In the genomic region with DNA sequence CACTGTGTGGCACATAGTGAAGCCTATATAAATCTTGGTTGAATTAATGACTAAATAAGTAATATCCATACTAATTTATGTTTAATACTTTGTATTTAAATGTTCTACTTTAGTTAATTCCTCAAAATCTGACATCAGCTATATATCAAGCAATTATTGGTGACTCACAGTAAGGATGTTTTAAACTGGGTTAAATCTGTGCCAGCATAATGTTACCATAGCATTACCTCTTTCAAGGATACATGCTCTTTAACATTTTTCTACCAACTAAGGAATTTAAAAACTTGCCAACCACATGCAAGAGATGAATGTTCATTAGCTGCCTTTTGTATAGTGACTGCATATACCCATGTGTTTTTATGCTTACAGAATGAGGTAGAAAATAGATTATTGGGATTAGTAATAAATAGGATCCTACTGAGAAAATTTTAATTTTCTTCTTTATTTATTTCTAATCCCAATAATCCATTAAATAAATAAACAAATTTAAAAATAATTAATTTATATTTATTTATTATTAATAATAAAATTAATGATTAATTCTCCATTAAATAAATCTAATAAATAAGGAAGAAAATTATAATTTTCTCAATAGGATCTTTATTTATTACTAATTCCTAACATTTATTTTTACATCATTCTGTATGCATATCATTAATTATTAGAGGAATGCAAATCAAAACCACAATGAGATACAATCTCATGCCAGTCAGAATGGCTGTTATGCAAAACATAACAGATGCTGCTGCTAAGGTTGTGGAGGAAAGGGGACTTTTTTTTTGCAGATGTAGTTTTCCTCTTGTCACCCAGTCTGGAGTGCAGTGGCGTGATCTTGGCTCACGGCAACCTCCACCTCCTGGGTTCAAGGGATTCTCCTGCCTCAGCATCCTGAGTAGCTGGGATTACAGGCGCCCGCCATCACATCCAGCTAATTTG, we compare ENCODE assay signal across 1 cellular context.
TF ChIP-seq lines count a peak whose summit lies in the region.

No MANE protein-coding gene starts in this region.

TF ChIP-seq in SK-N-SH, 30 proteins besides CTCF, POLR2A, EP300 and RAD21 (continued from another document):
- TF ChIP-seq, protein P1, sequence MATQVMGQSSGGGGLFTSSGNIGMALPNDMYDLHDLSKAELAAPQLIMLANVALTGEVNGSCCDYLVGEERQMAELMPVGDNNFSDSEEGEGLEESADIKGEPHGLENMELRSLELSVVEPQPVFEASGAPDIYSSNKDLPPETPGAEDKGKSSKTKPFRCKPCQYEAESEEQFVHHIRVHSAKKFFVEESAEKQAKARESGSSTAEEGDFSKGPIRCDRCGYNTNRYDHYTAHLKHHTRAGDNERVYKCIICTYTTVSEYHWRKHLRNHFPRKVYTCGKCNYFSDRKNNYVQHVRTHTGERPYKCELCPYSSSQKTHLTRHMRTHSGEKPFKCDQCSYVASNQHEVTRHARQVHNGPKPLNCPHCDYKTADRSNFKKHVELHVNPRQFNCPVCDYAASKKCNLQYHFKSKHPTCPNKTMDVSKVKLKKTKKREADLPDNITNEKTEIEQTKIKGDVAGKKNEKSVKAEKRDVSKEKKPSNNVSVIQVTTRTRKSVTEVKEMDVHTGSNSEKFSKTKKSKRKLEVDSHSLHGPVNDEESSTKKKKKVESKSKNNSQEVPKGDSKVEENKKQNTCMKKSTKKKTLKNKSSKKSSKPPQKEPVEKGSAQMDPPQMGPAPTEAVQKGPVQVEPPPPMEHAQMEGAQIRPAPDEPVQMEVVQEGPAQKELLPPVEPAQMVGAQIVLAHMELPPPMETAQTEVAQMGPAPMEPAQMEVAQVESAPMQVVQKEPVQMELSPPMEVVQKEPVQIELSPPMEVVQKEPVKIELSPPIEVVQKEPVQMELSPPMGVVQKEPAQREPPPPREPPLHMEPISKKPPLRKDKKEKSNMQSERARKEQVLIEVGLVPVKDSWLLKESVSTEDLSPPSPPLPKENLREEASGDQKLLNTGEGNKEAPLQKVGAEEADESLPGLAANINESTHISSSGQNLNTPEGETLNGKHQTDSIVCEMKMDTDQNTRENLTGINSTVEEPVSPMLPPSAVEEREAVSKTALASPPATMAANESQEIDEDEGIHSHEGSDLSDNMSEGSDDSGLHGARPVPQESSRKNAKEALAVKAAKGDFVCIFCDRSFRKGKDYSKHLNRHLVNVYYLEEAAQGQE (IDR thresholded peaks at IDR 0.05; ENCODE audit: low read depth, low read length) = no peak
- TF ChIP-seq RCOR1 (IDR thresholded peaks at IDR 0.05; ENCODE audit: low read length) (no peak), FOXM1 (IDR thresholded peaks at IDR 0.05; ENCODE audit: low read depth) (no peak), FOSL2 (IDR thresholded peaks at IDR 0.05; ENCODE audit: borderline replicate concordance, low read depth) (peak; percentile 63; the same call in 1 of the 2 replicates), EZH2phosphoT487 (IDR thresholded peaks at IDR 0.05; ENCODE audit: borderline replicate concordance, low read depth) (no peak), SMC3 (IDR thresholded peaks at IDR 0.05; ENCODE audit: low read depth, low read length) (no peak), FOXJ3 (CRISPR knock-in tag; IDR thresholded peaks at IDR 0.05) (no peak)
